In genomic region chr22:30025187-30025586, GRCh38 we compare ENCODE assay signal across 22 cellular contexts. TPM values are rescaled to one million over a fixed set of nuclear protein-coding genes. Genes with fewer than 3 reads are reported as not detected.
"Had no signal": no experiment of that assay in that cellular context is flagged by ENCODE, and none has a peak within 500 bp of the region (broad histone marks: within the 10 kb centered on the region; RNA-seq: fewer than 3 reads in every experiment).

No MANE protein-coding gene starts in this region.

- H3K4me1 ChIP-seq: parathyroid adenoma had no signal

- H3K27me3 ChIP-seq: adrenal gland had no signal

- ATAC-seq: activated T-cell treated with anti-CD3 and anti-CD28 coated beads, Interleukin-2, amount 50 U/mL, for 4 hours; naive thymus-derived CD8-positive, alpha-beta T cell; stimulated activated memory B cell treated with anti-CD40 and anti-IgM and Interleukin-4, amounts not matched to agents 10 μg/mL and 1 μg/mL and 100 μg/mL, for 72 hours had no signal

- H3K4me3 ChIP-seq: adrenal gland, coronary artery had no signal

- H3K9me3 ChIP-seq: adrenal gland, SK-N-SH had no signal

- H3K27me3 Mint-ChIP-seq: activated CD4-positive, alpha-beta memory T cell treated with anti-CD3 and anti-CD28 coated beads for 36 hours; activated naive CD4-positive, alpha-beta T cell treated with anti-CD3 and anti-CD28 coated beads, Interleukin-2, amount 50 U/mL, for 24 hours; naive thymus-derived CD8-positive, alpha-beta T cell; stimulated activated memory B cell treated with anti-CD40 and anti-IgM and Interleukin-4, amounts not matched to agents 10 μg/mL and 1 μg/mL and 100 μg/mL, for 72 hours had no signal

- H3K27ac ChIP-seq: adrenal gland, coronary artery, parathyroid adenoma, VCaP had no signal

- H3K4me1 Mint-ChIP-seq: immature natural killer cell had no signal

- H3K4me3 Mint-ChIP-seq: activated CD4-positive, alpha-beta memory T cell treated with anti-CD3 and anti-CD28 coated beads for 36 hours; activated naive CD4-positive, alpha-beta T cell treated with anti-CD3 and anti-CD28 coated beads, Interleukin-2, amount 50 U/mL, for 24 hours; activated T-cell treated with anti-CD3 and anti-CD28 coated beads, Interleukin-2, amount 50 U/mL, for 4 hours; immature natural killer cell; naive thymus-derived CD8-positive, alpha-beta T cell; stimulated activated memory B cell treated with anti-CD40 and anti-IgM and Interleukin-4, amounts not matched to agents 10 μg/mL and 1 μg/mL and 100 μg/mL, for 72 hours had no signal

- DNase-seq: activated CD4-positive, alpha-beta memory T cell treated with anti-CD3 and anti-CD28 coated beads for 36 hours; activated CD4-positive, alpha-beta T cell treated with anti-CD3 and anti-CD28 coated beads for 1 hour; activated effector memory CD4-positive, alpha-beta T cell treated with Interleukin-2 at 50 U/mL for 16 hours; activated T-cell treated with anti-CD3 and anti-CD28 coated beads, Interleukin-2, amount 50 U/mL, for 4 hours; adrenal gland; caudate nucleus; foreskin melanocyte; head of caudate nucleus; immature natural killer cell; naive thymus-derived CD8-positive, alpha-beta T cell; retina; SK-N-SH; T-helper 1 cell; trophoblast cell had no signal

- H3K27ac Mint-ChIP-seq: activated CD4-positive, alpha-beta memory T cell treated with anti-CD3 and anti-CD28 coated beads for 36 hours; activated naive CD4-positive, alpha-beta T cell treated with anti-CD3 and anti-CD28 coated beads, Interleukin-2, amount 50 U/mL, for 24 hours; stimulated activated memory B cell treated with anti-CD40 and anti-IgM and Interleukin-4, amounts not matched to agents 10 μg/mL and 1 μg/mL and 100 μg/mL, for 72 hours had no signal

- H3K9me3 Mint-ChIP-seq: activated CD4-positive, alpha-beta memory T cell treated with anti-CD3 and anti-CD28 coated beads for 36 hours; activated naive CD4-positive, alpha-beta T cell treated with anti-CD3 and anti-CD28 coated beads, Interleukin-2, amount 50 U/mL, for 24 hours; activated T-cell treated with anti-CD3 and anti-CD28 coated beads, Interleukin-2, amount 50 U/mL, for 4 hours; immature natural killer cell; naive thymus-derived CD8-positive, alpha-beta T cell; stimulated activated memory B cell treated with anti-CD40 and anti-IgM and Interleukin-4, amounts not matched to agents 10 μg/mL and 1 μg/mL and 100 μg/mL, for 72 hours had no signal

RNA-seq across cellular contexts. Expression of gene HORMAD2, which starts 55.1 kb away (rescaled TPM):
- total RNA-seq: activated CD4-positive, alpha-beta memory T cell treated with anti-CD3 and anti-CD28 coated beads for 36 hours; activated T-cell treated with anti-CD3 and anti-CD28 coated beads, Interleukin-2, amount 50 U/mL, for 4 hours; adrenal gland; fibroblast of lung; mononuclear cell; naive thymus-derived CD8-positive, alpha-beta T cell; subcutaneous adipose tissue had no signal
- polyA plus RNA-seq: adrenal gland; fibroblast of lung; immature natural killer cell; naive thymus-derived CD8-positive, alpha-beta T cell; SK-N-SH had no signal
